Comparison of ENCODE assay signal across 21 cellular contexts in genomic region chr7:158917818-158918217, GRCh38.
"Had no signal": no experiment of that assay in that cellular context is flagged by ENCODE, and none has a peak within 500 bp of the region (broad histone marks: within the 10 kb centered on the region; RNA-seq: fewer than 3 reads in every experiment).

No MANE protein-coding gene starts in this region.

- H3K27me3 ChIP-seq: MG63, SJCRH30 had no signal

- H3K9me3 ChIP-seq: MG63, SJCRH30 had no signal

- DNase-seq: Karpas-422, KG1, MG63, NCI-H1092 treated with DMSO at 0.1 percent for 48 hours, NCI-H1436, NCI-H187, NCI-H2029, NCI-H2081 treated with DMSO at 0.1 percent for 48 hours, NCI-H2171, NCI-H226, NCI-H446, NCI-H510A, NCI-H524 treated with DMSO at 0.1 percent for 48 hours, NCI-H69, NCI-H774, SHP77 treated with DMSO at 0.1 percent for 48 hours, SJCRH30 had no signal

- H3K4me3 ChIP-seq: MG63, SJCRH30 had no signal

- ATAC-seq: Panc1, SK-N-SH treated with all-trans-retinoic acid at 6 μM for 48 hours had no signal

- H3K27ac ChIP-seq: HL-60, RWPE1, SJCRH30 had no signal

- H3K36me3 ChIP-seq: SJCRH30 had no signal

- H3K4me1 ChIP-seq: SJCRH30 had no signal
